ENCODE assay signal across 33 cellular contexts in genomic region chrX:120568609-120569008, GRCh38.
"Had no signal": no experiment of that assay in that cellular context is flagged by ENCODE, and none has a peak within 500 bp of the region (broad histone marks: within the 10 kb centered on the region; RNA-seq: fewer than 3 reads in every experiment).

No MANE protein-coding gene starts in this region.

- DNase-seq: activated B cell treated with CpG ODN at 0.5 μM for 24 hours; activated CD4-positive, alpha-beta memory T cell treated with anti-CD3 and anti-CD28 coated beads for 36 hours; activated CD4-positive, alpha-beta T cell treated with anti-CD3 and anti-CD28 coated beads for 36 hours; activated CD4-positive, alpha-beta T cell treated with anti-CD3 and anti-CD28 coated beads, Interleukin-2, amount 10 ng/mL, durations not matched to agents 24 days and 14 days; activated CD4-positive, CD25-positive, alpha-beta regulatory T cell treated with anti-CD3 and anti-CD28 coated beads, Interleukin-2, amount 50 U/mL, for 72 hours; activated CD8-positive, alpha-beta memory T cell treated with anti-CD3 and anti-CD28 coated beads, Interleukin-2, amount 10 ng/mL, durations not matched to agents 7 days and 5 days; activated CD8-positive, alpha-beta memory T cell treated with anti-CD3 and anti-CD28 coated beads, Interleukin-2, amount 50 U/mL, for 4 hours; activated CD8-positive, alpha-beta T cell treated with anti-CD3 and anti-CD28 coated beads, Interleukin-2, amount 10 ng/mL, durations not matched to agents 7 days and 5 days; activated gamma-delta T cell; activated naive CD4-positive, alpha-beta T cell; activated naive CD4-positive, alpha-beta T cell treated with anti-CD3 and anti-CD28 coated beads, Interleukin-2, amount 10 ng/mL, durations not matched to agents 7 days and 5 days; activated T-cell treated with anti-CD3 and anti-CD28 coated beads, Interleukin-2, amount 50 U/mL, for 1 hour; activated T-cell treated with anti-CD3 and anti-CD28 coated beads, Interleukin-2, amount 50 U/mL, for 72 hours; adrenal gland; amygdala; aorta; central memory CD4-positive, alpha-beta T cell; cerebellar nuclear complex; colonic mucosa; effector CD8-positive, alpha-beta T cell; foreskin fibroblast; gastrocnemius medialis; glutamatergic neuron; heart left ventricle; T-helper 1 cell; T-helper 17 cell; T1000; WERI-Rb-1 had no signal

- H3K36me3 ChIP-seq: adrenal gland, breast epithelium, cardiac muscle cell, colonic mucosa, gastrocnemius medialis, heart left ventricle, WERI-Rb-1 had no signal

- H3K27ac ChIP-seq: adrenal gland, breast epithelium, cardiac muscle cell, colonic mucosa, gastrocnemius medialis, heart left ventricle, WERI-Rb-1 had no signal

- ATAC-seq: activated CD4-positive, alpha-beta T cell treated with anti-CD3 and anti-CD28 coated beads for 36 hours; activated CD8-positive, alpha-beta memory T cell treated with anti-CD3 and anti-CD28 coated beads, Interleukin-2, amount 10 ng/mL, durations not matched to agents 7 days and 5 days; activated CD8-positive, alpha-beta T cell treated with anti-CD3 and anti-CD28 coated beads, Interleukin-2, amount 10 ng/mL, durations not matched to agents 7 days and 5 days; activated naive CD4-positive, alpha-beta T cell treated with anti-CD3 and anti-CD28 coated beads, Interleukin-2, amount 50 U/mL, for 72 hours; activated T-cell treated with anti-CD3 and anti-CD28 coated beads, Interleukin-2, amount 50 U/mL, for 72 hours; gastrocnemius medialis; heart left ventricle; T-helper 17 cell had no signal

- FAIRE-seq: endometrium, endothelial cell of umbilical vein had no signal

- H3K4me1 ChIP-seq: adrenal gland, breast epithelium, colonic mucosa, gastrocnemius medialis, heart left ventricle had no signal

- H3K9me3 ChIP-seq: adrenal gland, breast epithelium, colonic mucosa, gastrocnemius medialis had no signal

- H3K4me3 ChIP-seq: adrenal gland, breast epithelium, cardiac muscle cell, colonic mucosa, gastrocnemius medialis, heart left ventricle had no signal

- H3K27me3 ChIP-seq: adrenal gland, breast epithelium, cardiac muscle cell, colonic mucosa, gastrocnemius medialis, heart left ventricle had no signal
